ENCODE assay signal across 25 cellular contexts in the genomic region with DNA sequence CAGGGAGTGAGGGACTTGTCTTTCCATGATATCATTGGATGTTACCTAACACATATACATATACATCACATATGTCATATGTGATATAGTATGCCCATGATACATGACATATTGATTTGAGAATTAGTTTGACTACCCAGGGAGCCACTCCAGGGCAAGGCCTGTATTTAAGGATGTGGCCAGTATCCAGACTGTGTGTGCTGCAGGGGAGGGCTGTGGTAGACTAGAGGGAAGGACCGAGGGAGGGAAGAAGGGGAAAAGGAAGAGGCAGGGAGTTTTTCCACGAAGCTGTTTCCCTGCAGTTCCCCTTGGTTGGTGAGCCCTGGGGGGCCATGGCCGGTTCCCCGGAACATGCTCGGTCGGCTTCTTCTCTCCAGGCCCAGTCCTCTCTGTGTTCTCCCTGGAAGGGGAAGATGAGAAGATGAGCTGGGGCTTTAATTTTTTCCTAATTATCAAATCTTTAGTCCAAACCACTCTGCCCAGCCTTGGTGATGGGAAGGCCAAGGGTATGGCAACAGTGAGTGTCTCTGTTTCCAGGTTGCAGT. TPM values are rescaled to one million over a fixed set of nuclear protein-coding genes. Genes with fewer than 3 reads are reported as not detected.
DNase-seq lines count a peak whose midpoint lies in the region; ATAC-seq and TF ChIP-seq lines count a peak whose summit lies in the region.
"Had no signal": no experiment of that assay in that cellular context is flagged by ENCODE, and none has a peak within 500 bp of the region (broad histone marks: within the 10 kb centered on the region; RNA-seq: fewer than 3 reads in every experiment).

No MANE protein-coding gene starts in this region.

- H3K9me3 ChIP-seq in T-helper 17 cell (ENCODE audit: control insufficient read depth, low read length, poor library complexity, severe bottlenecking) (no peaks in the 10 kb centered on the region), osteoblast (ENCODE audit: low read depth, low read length) (no peaks in the 10 kb centered on the region), transverse colon (no peaks in the 10 kb centered on the region)
- H3K9me3 ChIP-seq: A549, BE2C, neutrophil, uterus had no signal

- no peak overlapping the region for H3K4me2 ChIP-seq in osteoblast (ENCODE audit: insufficient read depth, low read length)

- no peak overlapping the region for H3K4me3 ChIP-seq in osteoblast (ENCODE audit: insufficient read depth, low read length)
- H3K4me3 ChIP-seq in transverse colon, result no peak overlapping the region

- H3K27me3 ChIP-seq in osteoblast (ENCODE audit: insufficient read depth, low read length), result peaks cover 26% of the 10 kb centered on the region
- peaks cover 33% of the 10 kb centered on the region for H3K27me3 ChIP-seq in transverse colon
- H3K27me3 ChIP-seq: BE2C, uterus had no signal

- H3K4me1 ChIP-seq in osteoblast (ENCODE audit: insufficient read depth, low read length) (peaks cover 20% of the 10 kb centered on the region), transverse colon (peaks cover 0 to 13% (median 7%) of the 10 kb centered on the region in 4 donors)
- H3K4me1 ChIP-seq: A549, BE2C, uterus had no signal

- ATAC-seq in activated CD8-positive, alpha-beta memory T cell treated with anti-CD3 and anti-CD28 coated beads, Interleukin-2, amount 10 ng/mL, durations not matched to agents 7 days and 5 days, result no peak
- ATAC-seq in T-helper 17 cell, result no peak

- DNase-seq in activated CD8-positive, alpha-beta memory T cell treated with anti-CD3 and anti-CD28 coated beads, Interleukin-2, amount 10 ng/mL, durations not matched to agents 7 days and 5 days, result peak; percentile 23
- DNase-seq in activated CD8-positive, alpha-beta memory T cell treated with anti-CD3 and anti-CD28 coated beads, Interleukin-2, amount 50 U/mL, for 48 hours, result no peak
- DNase-seq in T-helper 17 cell (no peak), glutamatergic neuron (no peak), osteoblast (ENCODE audit: insufficient read length, low spot score, missing footprints) (peak; percentile 61), germinal center (ENCODE audit: low spot score) (no peak), dermis blood vessel endothelial cell (no peak), transverse colon (no peak)
- DNase-seq: activated CD4-positive, CD25-positive, alpha-beta regulatory T cell treated with anti-CD3 and anti-CD28 coated beads, Interleukin-2, amount 50 U/mL, for 72 hours; activated CD8-positive, alpha-beta memory T cell treated with anti-CD3 and anti-CD28 coated beads for 24 hours; activated naive CD4-positive, alpha-beta T cell treated with anti-CD3 and anti-CD28 coated beads, Interleukin-2, amount 50 U/mL, for 16 hours; BE2C; central memory CD4-positive, alpha-beta T cell; GF-D8; left cardiac atrium; midbrain; NCI-H1092 treated with DMSO at 0.1 percent for 48 hours; NCI-H1930; NCI-H526; small intestine; stimulated activated CD4-positive, alpha-beta T cell treated with anti-CD3 and anti-CD28 coated beads, Interleukin-2, amount 100 ng/mL, for 24 hours; uterus had no signal

- H3K36me3 Mint-ChIP-seq in activated CD8-positive, alpha-beta memory T cell treated with anti-CD3 and anti-CD28 coated beads, Interleukin-2, amount 10 ng/mL, durations not matched to agents 7 days and 5 days, result no peaks in the 10 kb centered on the region
- H3K36me3 Mint-ChIP-seq in T-helper 17 cell (ENCODE audit: low read depth), result peaks cover 3% of the 10 kb centered on the region
- peaks cover 5% of the 10 kb centered on the region for H3K36me3 Mint-ChIP-seq in glutamatergic neuron (ENCODE audit: unreplicated experiment)

- no peaks in the 10 kb centered on the region for H3K9me3 Mint-ChIP-seq in activated CD8-positive, alpha-beta memory T cell treated with anti-CD3 and anti-CD28 coated beads, Interleukin-2, amount 10 ng/mL, durations not matched to agents 7 days and 5 days (ENCODE audit: low read depth)
- no peaks in the 10 kb centered on the region for H3K9me3 Mint-ChIP-seq in glutamatergic neuron (ENCODE audit: unreplicated experiment)

- H3K4me3 Mint-ChIP-seq in activated CD8-positive, alpha-beta memory T cell treated with anti-CD3 and anti-CD28 coated beads, Interleukin-2, amount 10 ng/mL, durations not matched to agents 7 days and 5 days, result no peak overlapping the region
- H3K4me3 Mint-ChIP-seq in T-helper 17 cell, result peak overlapping the region; percentile 41
- H3K4me3 Mint-ChIP-seq in glutamatergic neuron (ENCODE audit: unreplicated experiment), result peak overlapping the region; percentile 82

- peaks cover 6% of the 10 kb centered on the region for H3K4me1 Mint-ChIP-seq in activated CD8-positive, alpha-beta memory T cell treated with anti-CD3 and anti-CD28 coated beads, Interleukin-2, amount 10 ng/mL, durations not matched to agents 7 days and 5 days
- peaks cover 5% of the 10 kb centered on the region for H3K4me1 Mint-ChIP-seq in T-helper 17 cell
- peaks cover 8% of the 10 kb centered on the region for H3K4me1 Mint-ChIP-seq in glutamatergic neuron (ENCODE audit: low read depth, unreplicated experiment)

- H4K20me1 ChIP-seq in osteoblast (ENCODE audit: insufficient read depth, low read length), result no peaks in the 10 kb centered on the region

- in situ Hi-C loops in transverse colon (cut with MboI; ENCODE audit: low pct_ligation_motif_present in 1 of 4, low pct_unique_long_range_greater_than_20kb in 1 of 4, low sequenced_read_pairs in 3 of 4), result loop anchor here in 1 of 4 donors (25.0 kb wide), 1 partner anchor 1097 kb away; no protein-coding TSS in a partner anchor

- H3K27ac ChIP-seq in osteoblast (ENCODE audit: low read depth, low read length) (no peak overlapping the region), transverse colon (no peak overlapping the region)
- H3K27ac ChIP-seq: A549, neutrophil, RWPE1, uterus had no signal

- no peak for TF ChIP-seq EP300 in transverse colon (IDR thresholded peaks at IDR 0.05; ENCODE audit: low read depth)

- TF ChIP-seq CTCF in glutamatergic neuron (IDR thresholded peaks at IDR 0.05; ENCODE audit: partially characterized antibody, unreplicated experiment) (no peak), osteoblast (IDR thresholded peaks at IDR 0.05; ENCODE audit: extremely low read depth, low read depth, low read length) (no peak), transverse colon (IDR thresholded peaks at IDR 0.05) (no peak)

- no peaks in the 10 kb centered on the region for H3K79me2 ChIP-seq in osteoblast (ENCODE audit: insufficient read depth, low read length)

- H3K36me3 ChIP-seq in osteoblast (ENCODE audit: insufficient read depth, low read length) (no peaks in the 10 kb centered on the region), transverse colon (no peaks in the 10 kb centered on the region)
- H3K36me3 ChIP-seq: BE2C, neutrophil, uterus had no signal

- CTCF ChIA-PET in activated CD8-positive, alpha-beta memory T cell treated with anti-CD3 and anti-CD28 coated beads, Interleukin-2, amount 10 ng/mL, durations not matched to agents 7 days and 5 days (lab: Charles Lee), result no interaction called here

- TF ChIP-seq POLR2A in transverse colon (IDR thresholded peaks at IDR 0.05), result no peak

- H3K27me3 Mint-ChIP-seq in activated CD8-positive, alpha-beta memory T cell treated with anti-CD3 and anti-CD28 coated beads, Interleukin-2, amount 10 ng/mL, durations not matched to agents 7 days and 5 days, result peaks cover 66% of the 10 kb centered on the region
- H3K27me3 Mint-ChIP-seq in T-helper 17 cell (peaks cover 70% of the 10 kb centered on the region), glutamatergic neuron (ENCODE audit: unreplicated experiment) (peaks cover 14% of the 10 kb centered on the region)

- no peak overlapping the region for H2AFZ ChIP-seq in osteoblast (ENCODE audit: low read length)

- intact Hi-C loops in transverse colon (cut with DNase I; ENCODE audit: low total_unique reads), result no loop called here

- no peak overlapping the region for H3K27ac Mint-ChIP-seq in activated CD8-positive, alpha-beta memory T cell treated with anti-CD3 and anti-CD28 coated beads, Interleukin-2, amount 10 ng/mL, durations not matched to agents 7 days and 5 days
- no peak overlapping the region for H3K27ac Mint-ChIP-seq in T-helper 17 cell
- no peak overlapping the region for H3K27ac Mint-ChIP-seq in glutamatergic neuron (ENCODE audit: unreplicated experiment)

- 40 to 77% methylated on average over 1 to 6 of the region's 6 CpGs for WGBS in transverse colon (ENCODE audit: low coverage in 1 of 2), 2 donors

RNA-seq across cellular contexts. Expression of gene NSUN2, which starts 48.7 kb away (rescaled TPM):
- 100 to 1,000 TPM in 1 of 2 experiments, 10 to 100 TPM in 1; 79.8 to 111 TPM for total RNA-seq in activated CD8-positive, alpha-beta memory T cell treated with anti-CD3 and anti-CD28 coated beads, Interleukin-2, amount 10 ng/mL, durations not matched to agents 7 days and 5 days
- total RNA-seq in T-helper 17 cell (10 to 100 TPM; 49.1 to 60.1 TPM), glutamatergic neuron (ENCODE audit: unreplicated experiment) (60.3 TPM), osteoblast (32.7 and 39.4 TPM in 2 replicates), dermis blood vessel endothelial cell (64.5 and 80.0 TPM in 2 replicates), transverse colon (10 to 100 TPM; 29.9 to 77.1 (median 51.7) TPM)

RNA-seq across cellular contexts. Expression of gene SRD5A1, which starts 49.1 kb away (rescaled TPM):
- total RNA-seq in activated CD8-positive, alpha-beta memory T cell treated with anti-CD3 and anti-CD28 coated beads, Interleukin-2, amount 10 ng/mL, durations not matched to agents 7 days and 5 days, result 10 to 100 TPM; 11.0 to 16.2 TPM
- total RNA-seq in T-helper 17 cell, result 1 to 10 TPM; 3.7 to 4.4 TPM
- total RNA-seq in glutamatergic neuron (ENCODE audit: unreplicated experiment), result 47.2 TPM
- 8.8 and 9.4 TPM in 2 replicates for total RNA-seq in osteoblast
- 13.2 and 14.1 TPM in 2 replicates for total RNA-seq in dermis blood vessel endothelial cell
- total RNA-seq in transverse colon, result 10 to 100 TPM in 3 of 4 donors, 1 to 10 TPM in 1; 9.0 to 79.8 (median 17.0) TPM

Comparison
In these comparisons a context has a peak if more than half of its experiments do, and no peak if none do; other contexts are left out.
1. DNase-seq: peak in activated CD8-positive, alpha-beta memory T cell treated with anti-CD3 and anti-CD28 coated beads, Interleukin-2, amount 10 ng/mL, durations not matched to agents 7 days and 5 days (single experiment) and osteoblast (single experiment); none in activated CD8-positive, alpha-beta memory T cell treated with anti-CD3 and anti-CD28 coated beads, Interleukin-2, amount 50 U/mL, for 48 hours (single experiment), T-helper 17 cell (0 of 3), glutamatergic neuron (single experiment), germinal center (single experiment), dermis blood vessel endothelial cell (single experiment) and transverse colon (single experiment).